Comparison of ENCODE assay signal across 1 cellular context in the genomic region with DNA sequence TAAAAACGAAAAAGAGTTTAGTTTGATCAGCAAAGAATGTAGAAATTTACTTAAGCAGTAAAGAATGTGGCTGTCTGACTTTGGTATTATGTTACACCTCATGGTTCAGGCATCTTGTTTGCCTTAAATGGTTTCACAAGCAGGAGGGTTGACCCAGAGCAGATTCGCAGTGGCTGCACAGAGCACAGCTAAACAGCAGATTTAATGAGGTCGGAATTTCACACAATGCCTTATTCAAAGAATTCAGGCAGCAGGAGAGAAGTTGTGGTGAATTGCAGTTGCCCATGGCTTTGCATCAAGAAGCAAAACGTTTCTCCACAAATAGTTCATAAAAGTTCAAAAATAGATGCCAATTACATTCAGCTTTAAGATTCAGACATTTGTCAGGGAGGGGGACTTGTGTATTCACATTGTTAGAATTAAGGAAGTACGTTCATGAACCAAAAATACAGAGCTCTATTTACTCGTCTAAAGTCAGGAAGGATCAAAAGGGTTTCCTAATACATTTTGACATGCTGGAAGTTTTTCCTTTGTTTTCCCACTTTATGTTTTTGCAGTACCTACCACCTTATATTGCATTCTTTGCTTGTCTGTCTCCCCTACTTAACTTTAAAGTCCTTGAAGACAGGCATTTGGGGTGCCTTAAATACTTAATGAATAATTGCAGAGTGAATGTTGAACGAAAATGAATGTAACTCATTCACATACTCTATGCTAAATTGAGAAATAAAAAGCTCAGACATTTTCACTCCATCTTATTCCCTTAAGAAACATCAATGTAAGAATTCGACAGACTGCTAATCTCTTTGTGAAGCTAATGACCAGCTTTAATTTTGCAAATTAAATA.
TF ChIP-seq lines count a peak whose summit lies in the region.

No MANE protein-coding gene starts in this region.

TF ChIP-seq in GM12878, 131 proteins besides CTCF, POLR2A, EP300 and RAD21 (continued from another document):
- TF ChIP-seq RELB (IDR thresholded peaks at IDR 0.05; ENCODE audit: low read depth): peak; percentile 33; the same call in 1 of the 2 replicates
- peak; percentile 37 for TF ChIP-seq SKIL (IDR thresholded peaks at IDR 0.05; ENCODE audit: low read depth, poor library complexity, severe bottlenecking)
- TF ChIP-seq CHD4 (IDR thresholded peaks at IDR 0.05): no peak
- peak; percentile 71 for TF ChIP-seq MTA2 (IDR thresholded peaks at IDR 0.05; ENCODE audit: low read depth)
- TF ChIP-seq MEF2B (IDR thresholded peaks at IDR 0.05; ENCODE audit: partially characterized antibody, poor library complexity, severe bottlenecking): peak; percentile 65
- TF ChIP-seq NBN (IDR thresholded peaks at IDR 0.05): 0 out of 2 replicates have a peak, but pooled peaks have one; percentile 19
- no peak for TF ChIP-seq HDAC6 (IDR thresholded peaks at IDR 0.05; ENCODE audit: unreplicated experiment)
- TF ChIP-seq SUZ12 (IDR thresholded peaks at IDR 0.05; ENCODE audit: unreplicated experiment): no peak
- no peak for TF ChIP-seq GABPA (IDR thresholded peaks at IDR 0.05; ENCODE audit: low read depth)
- TF ChIP-seq IKZF1 (conservative IDR thresholded peaks at IDR 0.05): peak; percentile 40
- TF ChIP-seq IKZF2 (IDR thresholded peaks at IDR 0.05): peak; percentile 38 to 48; a peak in 2 of 4 replicates
TF ChIP-seq in GM12878: peak in this region for 11.
